In the genomic region with DNA sequence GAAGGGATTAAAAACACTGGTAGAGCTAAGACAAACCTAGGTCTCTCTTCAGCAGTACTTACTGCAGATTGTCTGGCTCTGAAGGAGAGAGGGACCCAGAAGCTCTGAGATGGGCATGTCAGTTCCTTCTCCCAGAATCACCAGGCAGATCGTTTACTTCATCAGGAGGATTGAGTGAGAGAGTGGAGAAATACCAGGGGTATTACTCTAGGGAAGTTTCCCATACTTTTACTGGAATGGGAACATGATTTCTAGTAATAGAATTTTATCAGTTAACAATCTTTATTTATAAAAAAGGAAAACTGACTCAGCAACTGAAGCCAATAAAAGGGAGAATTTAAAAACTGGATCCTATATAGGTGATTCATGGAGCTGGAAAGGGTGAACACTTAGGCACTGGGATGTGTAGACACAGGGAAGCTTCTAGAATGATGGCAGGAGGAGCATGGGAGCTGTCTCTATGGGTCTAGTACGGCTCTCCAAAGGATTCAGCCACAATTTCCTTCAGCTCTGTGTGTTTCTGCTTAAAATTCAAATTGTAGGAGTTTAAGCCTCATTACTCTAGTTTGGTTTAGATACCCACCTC, we compare ENCODE assay signal across 17 cellular contexts.
"Had no signal": no experiment of that assay in that cellular context is flagged by ENCODE, and none has a peak within 500 bp of the region (broad histone marks: within the 10 kb centered on the region; RNA-seq: fewer than 3 reads in every experiment).

No MANE protein-coding gene starts in this region.

- H3K4me1 ChIP-seq: ascending aorta, suprapubic skin had no signal

- H3K27me3 Mint-ChIP-seq: type B pancreatic cell had no signal

- DNase-seq: activated CD4-positive, alpha-beta memory T cell treated with anti-CD3 and anti-CD28 coated beads for 36 hours; activated naive CD8-positive, alpha-beta T cell treated with anti-CD3 and anti-CD28 coated beads, Interleukin-2, amount 10 ng/mL, durations not matched to agents 7 days and 5 days; activated T-cell treated with anti-CD3 and anti-CD28 coated beads, Interleukin-2, amount 50 U/mL, for 48 hours; gastrocnemius medialis; kidney; left ventricle myocardium superior; ovary; stimulated activated CD4-positive, alpha-beta T cell treated with anti-CD3 and anti-CD28 coated beads, Interleukin-4, amount 100 ng/mL, for 1 hour; stimulated activated CD8-positive, alpha-beta memory T cell treated with anti-CD3 and anti-CD28 coated beads, Interleukin-4, amount 100 ng/mL, for 48 hours; stimulated activated naive CD8-positive, alpha-beta T cell treated with anti-CD3 and anti-CD28 coated beads, Interleukin-15, Interleukin-2, amounts not matched to agents 100 U/mL and 50 U/mL, for 24 hours; T1000 had no signal

- H3K4me3 ChIP-seq: ascending aorta, cardiac muscle cell, esophagus muscularis mucosa, gastrocnemius medialis, ovary, suprapubic skin had no signal

- H3K36me3 ChIP-seq: ascending aorta, cardiac muscle cell, esophagus muscularis mucosa, gastrocnemius medialis, ovary, suprapubic skin had no signal

- FAIRE-seq: kidney had no signal

- H3K27ac ChIP-seq: ascending aorta, cardiac muscle cell, esophagus muscularis mucosa, gastrocnemius medialis, ovary, suprapubic skin, VCaP had no signal

- H3K4me1 Mint-ChIP-seq: activated naive CD8-positive, alpha-beta T cell treated with anti-CD3 and anti-CD28 coated beads, Interleukin-2, amount 10 ng/mL, durations not matched to agents 7 days and 5 days had no signal

- H3K27ac Mint-ChIP-seq: activated CD4-positive, alpha-beta memory T cell treated with anti-CD3 and anti-CD28 coated beads for 36 hours; activated naive CD8-positive, alpha-beta T cell treated with anti-CD3 and anti-CD28 coated beads, Interleukin-2, amount 10 ng/mL, durations not matched to agents 7 days and 5 days; type B pancreatic cell had no signal

- H3K9me3 ChIP-seq: ascending aorta, esophagus muscularis mucosa, gastrocnemius medialis, ovary, suprapubic skin had no signal

- H3K4me3 Mint-ChIP-seq: activated CD4-positive, alpha-beta memory T cell treated with anti-CD3 and anti-CD28 coated beads for 36 hours; activated naive CD8-positive, alpha-beta T cell treated with anti-CD3 and anti-CD28 coated beads, Interleukin-2, amount 10 ng/mL, durations not matched to agents 7 days and 5 days; type B pancreatic cell had no signal

- H3K36me3 Mint-ChIP-seq: activated CD4-positive, alpha-beta memory T cell treated with anti-CD3 and anti-CD28 coated beads for 36 hours; activated naive CD8-positive, alpha-beta T cell treated with anti-CD3 and anti-CD28 coated beads, Interleukin-2, amount 10 ng/mL, durations not matched to agents 7 days and 5 days; type B pancreatic cell had no signal

- H3K9me3 Mint-ChIP-seq: activated CD4-positive, alpha-beta memory T cell treated with anti-CD3 and anti-CD28 coated beads for 36 hours; activated naive CD8-positive, alpha-beta T cell treated with anti-CD3 and anti-CD28 coated beads, Interleukin-2, amount 10 ng/mL, durations not matched to agents 7 days and 5 days had no signal

- H3K27me3 ChIP-seq: ascending aorta, cardiac muscle cell, esophagus muscularis mucosa, gastrocnemius medialis, ovary, suprapubic skin had no signal

- ATAC-seq: gastrocnemius medialis; left ventricle myocardium superior; stimulated activated naive CD8-positive, alpha-beta T cell treated with anti-CD3 and anti-CD28 coated beads, Interleukin-15, Interleukin-2, amounts not matched to agents 100 U/mL and 50 U/mL, for 24 hours had no signal
